ENCODE assay signal across 3 cellular contexts in genomic region chr3:33162615-33163014, GRCh38. TPM values are rescaled to one million over a fixed set of nuclear protein-coding genes. Genes with fewer than 3 reads are reported as not detected.
"Had no signal": no experiment of that assay in that cellular context is flagged by ENCODE, and none has a peak within 500 bp of the region (broad histone marks: within the 10 kb centered on the region; RNA-seq: fewer than 3 reads in every experiment).

No MANE protein-coding gene starts in this region.

RNA-seq across cellular contexts. Expression of gene SUSD5, which starts 56.0 kb away (rescaled TPM):
- total RNA-seq: HepG2, K562 had no signal
- polyA plus RNA-seq: HepG2, IgD-negative memory B cell, K562 had no signal
